Comparison of ENCODE assay signal across 8 cellular contexts in genomic region chr20:5529331-5530142, GRCh38.
A peak's percentile ranks its signal among the peaks of the same experiment; 100 is the strongest.
DNase-seq lines count a peak whose midpoint lies in the region; ATAC-seq, FAIRE-seq and TF ChIP-seq lines count a peak whose summit lies in the region.

No MANE protein-coding gene starts in this region.

- H3K27ac Mint-ChIP-seq in HFFc6: no peak overlapping the region

- H3K9me3 ChIP-seq in pancreas: no peaks in the 10 kb centered on the region
- no peaks in the 10 kb centered on the region for H3K9me3 ChIP-seq in thyroid gland

- no peaks in the 10 kb centered on the region for H3K9me3 Mint-ChIP-seq in HFFc6

- H3K4me3 Mint-ChIP-seq in HFFc6: peak overlapping the region; percentile 63; the same call in 1 of the 2 replicates

- H3K4me1 ChIP-seq in pancreas (peaks cover 0 to 6% (median 0%) of the 10 kb centered on the region in 3 donors), thyroid gland (peaks cover 0 to 8% of the 10 kb centered on the region in 2 donors)

- no peaks in the 10 kb centered on the region for H3K36me3 Mint-ChIP-seq in HFFc6 (ENCODE audit: low read depth)

- no peak overlapping the region for H3K4me3 ChIP-seq in pancreas
- no peak overlapping the region for H3K4me3 ChIP-seq in thyroid gland (replicated peaks in 1 of 3)

- peak; percentile 94 to 97 (median 96) for ATAC-seq in pancreas

- no peaks in the 10 kb centered on the region for H3K36me3 ChIP-seq in pancreas
- no peaks in the 10 kb centered on the region for H3K36me3 ChIP-seq in thyroid gland

- no peak for TF ChIP-seq POLR2A in thyroid gland (IDR thresholded peaks at IDR 0.05)

- 15 to 26% methylated on average over 27 of the region's 27 CpGs for WGBS in pancreas, 2 donors
- WGBS in thyroid gland, 2 donors: 24 to 33% methylated on average over 27 of the region's 27 CpGs

- H3K4me1 Mint-ChIP-seq in HFFc6 (ENCODE audit: low read depth): peaks cover 23% of the 10 kb centered on the region

- TF ChIP-seq CTCF in HFFc6 (IDR thresholded peaks at IDR 0.05): peak; percentile 79
- TF ChIP-seq CTCF in pancreas (IDR thresholded peaks at IDR 0.05): peak; percentile 47 to 65 (median 60)
- TF ChIP-seq CTCF in thyroid gland (IDR thresholded peaks at IDR 0.05): peak in 5 of 6 experiments; percentile 43 to 82 (median 68)

- FAIRE-seq in pancreas (lab: Jason Lieb, UNC): no peak

- H3K27ac ChIP-seq in pancreas: no peak overlapping the region
- H3K27ac ChIP-seq in thyroid gland: no peak overlapping the region

- intact Hi-C loops in pancreas (cut with DNase I) (loop anchor here in 2 of 3 donors (5.0 to 10.0 kb wide), 2 partner anchors 405 to 548 kb away; no protein-coding TSS in a partner anchor), thyroid gland (cut with DNase I) (loop anchor here (5.0 to 10.0 kb wide), 2 partner anchors 258 to 405 kb away; no protein-coding TSS in a partner anchor)

- DNase-seq in GF-D8 (lab: John Stamatoyannopoulos, UW): peak; percentile 56
- DNase-seq in HFFc6: peak; percentile 51
- DNase-seq in NCI-H1092 (lab: John Stamatoyannopoulos, UW): peak; percentile 74
- peak; percentile 83 for DNase-seq in SK-N-DZ (ENCODE audit: low spot score)
- DNase-seq in activated naive CD4-positive, alpha-beta T cell (lab: John Stamatoyannopoulos, UW): peak; percentile 41 to 81 (median 68)
- peak; percentile 71 for DNase-seq in globus pallidus (ENCODE audit: low spot score)
- peak; percentile 73 to 94 (median 82) for DNase-seq in pancreas
- DNase-seq in thyroid gland: peak; percentile 80 to 88

- no peaks in the 10 kb centered on the region for H3K27me3 ChIP-seq in pancreas
- no peaks in the 10 kb centered on the region for H3K27me3 ChIP-seq in thyroid gland

- H3K27me3 Mint-ChIP-seq in HFFc6 (ENCODE audit: insufficient read depth): peaks cover 5% of the 10 kb centered on the region
